Comparison of ENCODE assay signal across 2 cellular contexts in genomic region chr5:53558966-53559365, GRCh38.
TF ChIP-seq lines count a peak whose summit lies in the region.

No MANE protein-coding gene starts in this region.

TF ChIP-seq in A549, 52 proteins besides CTCF, POLR2A, EP300 and RAD21 (continued from another document):
- TF ChIP-seq HDAC2 (IDR thresholded peaks at IDR 0.05) = 0 out of 2 replicates have a peak, but pooled peaks have one; percentile 59
- TF ChIP-seq NPAS2 (CRISPR knock-in tag; IDR thresholded peaks at IDR 0.05; ENCODE audit: borderline replicate concordance) = no peak
- 0 out of 2 replicates have a peak, but pooled peaks have one; percentile 35 for TF ChIP-seq KDM1A (IDR thresholded peaks at IDR 0.05; ENCODE audit: low read depth)
- no peak for TF ChIP-seq EHF (CRISPR knock-in tag; IDR thresholded peaks at IDR 0.05)
- no peak for TF ChIP-seq FOSB (CRISPR knock-in tag; IDR thresholded peaks at IDR 0.05)
- TF ChIP-seq ATOH8 (CRISPR knock-in tag; IDR thresholded peaks at IDR 0.05; ENCODE audit: low read depth) = no peak
- TF ChIP-seq SMC3 (IDR thresholded peaks at IDR 0.05) = no peak
- no peak for TF ChIP-seq MAFK (IDR thresholded peaks at IDR 0.05; ENCODE audit: partially characterized antibody)
- no peak for TF ChIP-seq HOXB5 (CRISPR knock-in tag; IDR thresholded peaks at IDR 0.05)

TF ChIP-seq in H1, 55 proteins besides CTCF, POLR2A, EP300 and RAD21 (continued from another document):
- peak in 1 of 2 experiments; percentile 83; a peak in 1 of 4 replicates for TF ChIP-seq HDAC2 (IDR thresholded peaks at IDR 0.05; ENCODE audit: borderline replicate concordance in 1 of 2, low read depth in 2 of 2, low read length in 2 of 2)
TF ChIP-seq in H1: peak in this region for 2.
